In the genomic region with DNA sequence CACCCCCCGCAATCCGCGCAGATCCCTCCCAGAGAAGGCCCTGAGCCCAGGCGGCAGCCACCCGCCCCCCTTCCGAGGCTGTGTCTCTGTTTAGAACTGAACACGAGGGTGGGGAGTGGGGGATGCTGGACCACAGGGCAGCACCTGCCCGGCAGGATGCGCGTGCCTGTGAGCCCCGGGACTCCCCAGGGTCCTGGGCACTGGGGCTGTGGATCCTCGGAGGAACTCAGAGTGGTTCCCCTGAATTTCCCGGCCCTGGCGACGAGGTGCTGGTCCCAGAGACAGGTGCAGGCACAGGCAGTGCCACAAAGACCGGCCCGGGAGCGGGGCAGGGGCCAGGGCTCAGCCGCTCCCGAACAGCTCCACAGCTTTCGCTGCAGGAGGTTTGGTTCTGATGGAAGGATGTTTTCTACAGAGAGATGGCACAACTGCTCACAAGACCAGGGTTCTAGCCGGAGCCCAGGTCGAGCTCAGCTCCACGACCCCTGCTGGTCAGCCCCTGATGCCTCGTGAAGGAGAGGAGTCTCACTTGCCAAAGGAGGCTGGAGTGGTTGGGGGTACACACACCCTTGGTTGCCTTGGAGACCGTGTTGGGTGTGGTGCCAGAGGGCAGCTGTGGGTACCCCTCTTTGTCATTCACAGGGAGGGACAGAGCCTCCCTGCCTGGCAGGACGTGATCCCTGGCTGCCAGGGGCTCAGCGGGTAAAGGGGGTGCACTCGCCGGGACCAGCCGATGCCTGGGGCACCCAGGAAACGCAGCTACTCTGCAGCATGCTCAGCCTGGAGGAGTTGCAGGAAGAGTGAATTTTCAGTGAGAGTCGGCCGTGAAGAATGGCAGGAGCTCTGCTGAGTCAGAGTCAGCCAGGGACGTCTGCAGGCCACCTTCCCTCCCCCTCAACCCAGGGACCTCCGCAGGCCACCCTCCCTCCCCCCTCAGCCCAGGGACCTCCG, we compare ENCODE assay signal across 9 cellular contexts. TPM values are rescaled to one million over a fixed set of nuclear protein-coding genes. Genes with fewer than 3 reads are reported as not detected.
DNase-seq lines count a peak whose midpoint lies in the region; ATAC-seq and TF ChIP-seq lines count a peak whose summit lies in the region.
"Had no signal": no experiment of that assay in that cellular context is flagged by ENCODE, and none has a peak within 500 bp of the region (broad histone marks: within the 10 kb centered on the region; RNA-seq: fewer than 3 reads in every experiment).

No MANE protein-coding gene starts in this region.

- no peak overlapping the region for H3K4me3 ChIP-seq in colonic mucosa

- no peaks in the 10 kb centered on the region for H3K36me3 ChIP-seq in colonic mucosa

- H3K4me3 Mint-ChIP-seq in nephron progenitor cell, result no peak overlapping the region

- no peak overlapping the region for H3K27ac ChIP-seq in colonic mucosa

- H3K4me1 ChIP-seq in colonic mucosa, result no peaks in the 10 kb centered on the region

- intact Hi-C loops in colonic mucosa (cut with DNase I), result no loop called here

- ATAC-seq in GM18498 (IDR thresholded peaks at IDR 0.05; ENCODE audit: unreplicated experiment), result no peak

- H3K4me1 Mint-ChIP-seq in nephron progenitor cell, result peaks cover 52% of the 10 kb centered on the region

- TF ChIP-seq CTCF in colonic mucosa (IDR thresholded peaks at IDR 0.05), result no peak
- TF ChIP-seq CTCF in nephron progenitor cell (IDR thresholded peaks at IDR 0.05), result no peak

- H3K9me3 Mint-ChIP-seq in nephron progenitor cell, result no peaks in the 10 kb centered on the region

- no peaks in the 10 kb centered on the region for H3K9me3 ChIP-seq in colonic mucosa

- DNase-seq in stimulated activated CD4-positive, alpha-beta T cell treated with anti-CD3 and anti-CD28 coated beads, Interleukin-15, amount 100 ng/mL, for 24 hours, result peak; percentile 34
- no peak for DNase-seq in stimulated activated CD4-positive, alpha-beta T cell treated with anti-CD3 and anti-CD28 coated beads, Interleukin-4, amount 100 ng/mL, for 1 hour
- DNase-seq in SK-N-DZ (ENCODE audit: low spot score) (peak; percentile 77), colonic mucosa (peak; percentile 24), nephron progenitor cell (peak; percentile 34), NCI-H146 (lab: John Stamatoyannopoulos, UW) (no peak), SHP77 treated with DMSO at 0.1 percent for 48 hours (lab: John Stamatoyannopoulos, UW) (no peak)

- peaks cover 6% of the 10 kb centered on the region for H3K27me3 ChIP-seq in colonic mucosa

- H3K9ac ChIP-seq in colonic mucosa (ENCODE audit: low read depth in 2 of 2, low read length in 2 of 2), result no peak overlapping the region

- no peaks in the 10 kb centered on the region for H3K36me3 Mint-ChIP-seq in nephron progenitor cell (ENCODE audit: low read depth)

- no peak overlapping the region for H3K27ac Mint-ChIP-seq in nephron progenitor cell

- peaks cover 2% of the 10 kb centered on the region for H3K27me3 Mint-ChIP-seq in nephron progenitor cell (ENCODE audit: low read depth, poor library complexity)

RNA-seq across cellular contexts. Expression of a gene that starts 4.4 kb away (rescaled TPM):
- polyA plus RNA-seq in SK-N-DZ (2014; cell fraction: cytosol; rRNA removed), result 63.5 and 81.6 TPM in 2 replicates
- 78.8 and 121 TPM in 2 replicates for polyA plus RNA-seq in SK-N-DZ (2014; cell fraction: nucleus; rRNA removed)
- total RNA-seq in colonic mucosa, result 10 to 100 TPM; 36.9 to 84.5 TPM

RNA-seq across cellular contexts. Expression of a gene that starts 28.0 kb away (rescaled TPM):
- 0.34 and 2.9 TPM in 2 replicates for polyA plus RNA-seq in SK-N-DZ (2014; cell fraction: cytosol; rRNA removed)
- 3.1 and 5.4 TPM in 2 replicates for polyA plus RNA-seq in SK-N-DZ (2014; cell fraction: nucleus; rRNA removed)
- total RNA-seq in colonic mucosa, result 10 to 100 TPM; 34.2 to 70.2 TPM
- total RNA-seq: dermis microvascular lymphatic vessel endothelial cell had no signal

RNA-seq across cellular contexts. Expression of a gene that starts 54.1 kb away (rescaled TPM):
- polyA plus RNA-seq in SK-N-DZ (2014; cell fraction: cytosol; rRNA removed), result 1.4 and 1.5 TPM in 2 replicates
- 0.53 and 2.6 TPM in 2 replicates for polyA plus RNA-seq in SK-N-DZ (2014; cell fraction: nucleus; rRNA removed)
- under 1 TPM; 0.21 to 0.35 TPM for total RNA-seq in colonic mucosa
- total RNA-seq: dermis microvascular lymphatic vessel endothelial cell had no signal

Comparison
In these comparisons a context has a peak if more than half of its experiments do, and no peak if none do; other contexts are left out.
1. DNase-seq: peak in stimulated activated CD4-positive, alpha-beta T cell treated with anti-CD3 and anti-CD28 coated beads, Interleukin-15, amount 100 ng/mL, for 24 hours (single experiment), SK-N-DZ (single experiment), colonic mucosa (single experiment) and nephron progenitor cell (single experiment); none in stimulated activated CD4-positive, alpha-beta T cell treated with anti-CD3 and anti-CD28 coated beads, Interleukin-4, amount 100 ng/mL, for 1 hour (single experiment), NCI-H146 (single experiment) and SHP77 treated with DMSO at 0.1 percent for 48 hours (single experiment).